Comparison of ENCODE assay signal across 1 cellular context in the genomic region with DNA sequence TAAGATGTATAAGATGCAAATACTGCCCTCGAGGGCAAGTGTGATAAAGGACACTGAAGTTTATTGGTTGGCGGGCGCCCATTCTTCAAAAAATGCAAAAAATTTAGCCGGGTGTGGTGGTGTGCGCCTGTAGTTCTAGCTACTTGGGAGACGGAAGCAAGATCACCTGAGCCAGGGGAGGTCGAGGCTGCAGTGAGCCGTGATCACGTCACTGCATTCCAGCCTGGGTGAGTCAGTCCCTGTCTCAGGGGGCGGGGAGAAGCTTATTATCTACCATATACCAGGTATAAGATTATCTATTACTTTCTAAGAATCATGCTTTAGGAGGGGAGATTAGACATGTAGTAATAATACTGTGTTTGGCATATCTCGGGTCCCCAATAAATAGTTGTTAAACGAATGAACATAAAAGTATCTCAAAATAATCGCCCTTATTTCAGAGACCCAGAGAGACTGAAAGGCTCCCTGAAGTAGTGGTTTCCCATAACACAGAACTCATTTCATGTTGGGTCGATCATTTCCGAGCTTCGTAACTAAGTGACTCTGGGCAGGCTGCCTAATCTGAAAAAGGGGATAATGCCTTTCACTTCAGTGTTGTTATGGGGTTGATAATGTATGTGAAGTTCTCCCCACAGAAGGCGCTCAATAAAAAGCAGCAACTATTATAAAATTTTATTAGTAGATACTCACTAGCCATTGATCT.
TF ChIP-seq lines count a peak whose summit lies in the region.

No MANE protein-coding gene starts in this region.

TF ChIP-seq in WTC11, 78 proteins besides CTCF, POLR2A, EP300 and RAD21 (continued from another document):
- TF ChIP-seq, protein P1, sequence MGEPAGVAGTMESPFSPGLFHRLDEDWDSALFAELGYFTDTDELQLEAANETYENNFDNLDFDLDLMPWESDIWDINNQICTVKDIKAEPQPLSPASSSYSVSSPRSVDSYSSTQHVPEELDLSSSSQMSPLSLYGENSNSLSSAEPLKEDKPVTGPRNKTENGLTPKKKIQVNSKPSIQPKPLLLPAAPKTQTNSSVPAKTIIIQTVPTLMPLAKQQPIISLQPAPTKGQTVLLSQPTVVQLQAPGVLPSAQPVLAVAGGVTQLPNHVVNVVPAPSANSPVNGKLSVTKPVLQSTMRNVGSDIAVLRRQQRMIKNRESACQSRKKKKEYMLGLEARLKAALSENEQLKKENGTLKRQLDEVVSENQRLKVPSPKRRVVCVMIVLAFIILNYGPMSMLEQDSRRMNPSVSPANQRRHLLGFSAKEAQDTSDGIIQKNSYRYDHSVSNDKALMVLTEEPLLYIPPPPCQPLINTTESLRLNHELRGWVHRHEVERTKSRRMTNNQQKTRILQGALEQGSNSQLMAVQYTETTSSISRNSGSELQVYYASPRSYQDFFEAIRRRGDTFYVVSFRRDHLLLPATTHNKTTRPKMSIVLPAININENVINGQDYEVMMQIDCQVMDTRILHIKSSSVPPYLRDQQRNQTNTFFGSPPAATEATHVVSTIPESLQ (CRISPR knock-in tag; IDR thresholded peaks at IDR 0.05) = no peak
- TF ChIP-seq, protein P2, sequence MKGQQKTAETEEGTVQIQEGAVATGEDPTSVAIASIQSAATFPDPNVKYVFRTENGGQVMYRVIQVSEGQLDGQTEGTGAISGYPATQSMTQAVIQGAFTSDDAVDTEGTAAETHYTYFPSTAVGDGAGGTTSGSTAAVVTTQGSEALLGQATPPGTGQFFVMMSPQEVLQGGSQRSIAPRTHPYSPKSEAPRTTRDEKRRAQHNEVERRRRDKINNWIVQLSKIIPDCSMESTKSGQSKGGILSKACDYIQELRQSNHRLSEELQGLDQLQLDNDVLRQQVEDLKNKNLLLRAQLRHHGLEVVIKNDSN (CRISPR knock-in tag; IDR thresholded peaks at IDR 0.05) = no peak
- no peak for TF ChIP-seq ZNF671 (CRISPR knock-in tag; IDR thresholded peaks at IDR 0.05)
